In the genomic region with DNA sequence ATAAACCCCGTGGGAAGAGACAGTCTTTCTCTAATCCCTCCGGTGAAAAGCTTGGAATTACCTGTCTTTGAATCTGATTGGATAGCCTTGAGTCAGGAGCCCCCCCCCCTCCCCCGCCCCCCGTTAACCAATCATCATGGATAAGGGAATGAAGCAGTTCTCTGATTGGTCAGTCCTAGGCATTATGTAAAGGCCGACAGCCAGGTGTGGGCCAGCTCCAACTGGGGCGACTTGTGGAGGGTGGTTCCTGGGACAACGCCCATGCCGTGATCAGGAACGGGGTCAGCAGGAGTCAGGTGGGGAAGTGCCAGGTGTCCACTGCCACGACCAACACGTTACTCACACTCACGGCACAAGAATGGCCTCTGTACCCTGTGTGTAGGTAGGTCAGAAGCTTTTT, we compare ENCODE assay signal across 27 cellular contexts.
"Had no signal": no experiment of that assay in that cellular context is flagged by ENCODE, and none has a peak within 500 bp of the region (broad histone marks: within the 10 kb centered on the region; RNA-seq: fewer than 3 reads in every experiment).

No MANE protein-coding gene starts in this region.

- H3K36me3 Mint-ChIP-seq: activated naive CD8-positive, alpha-beta T cell treated with anti-CD3 and anti-CD28 coated beads, Interleukin-2, amount 10 ng/mL, durations not matched to agents 7 days and 5 days; mesothelial cell of epicardium; natural killer cell had no signal

- H3K4me1 ChIP-seq: breast epithelium, heart left ventricle, left ventricle myocardium inferior, prostate gland, tibial artery had no signal

- H3K27ac Mint-ChIP-seq: activated B cell treated with CpG ODN at 0.5 μM for 24 hours; activated CD4-positive, alpha-beta T cell treated with anti-CD3 and anti-CD28 coated beads for 36 hours; activated naive CD8-positive, alpha-beta T cell treated with anti-CD3 and anti-CD28 coated beads, Interleukin-2, amount 10 ng/mL, durations not matched to agents 7 days and 5 days; activated T-cell treated with anti-CD3 and anti-CD28 coated beads, Interleukin-2, amount 50 U/mL, for 24 hours; activated T-helper 2 cell treated with anti-CD3 and anti-CD28 coated beads, Interferon-gamma antibody, Interleukin-2, Interleukin-4, amounts not matched to agents 10 μg/mL and 5 μg/mL and 100 μg/mL, durations not matched to agents 14 hours and 24 hours and 36 hours; effector memory CD8-positive, alpha-beta T cell; mesothelial cell of epicardium; natural killer cell; stimulated activated naive CD8-positive, alpha-beta T cell treated with anti-CD3 and anti-CD28 coated beads, Interleukin-15, Interleukin-2, amounts not matched to agents 100 ng/mL and 50 ng/mL, for 24 hours; T-helper 1 cell treated with Interleukin-12 subunit alpha and Interleukin-12 subunit beta and Interleukin-4 antibody, amounts not matched to agents 30 μg/mL and 1 μg/mL, for 36 hours had no signal

- ATAC-seq: activated CD4-positive, alpha-beta T cell treated with anti-CD3 and anti-CD28 coated beads for 36 hours; effector memory CD8-positive, alpha-beta T cell; heart left ventricle; natural killer cell had no signal

- H3K9me3 Mint-ChIP-seq: activated naive CD8-positive, alpha-beta T cell treated with anti-CD3 and anti-CD28 coated beads, Interleukin-2, amount 10 ng/mL, durations not matched to agents 7 days and 5 days; activated T-cell treated with anti-CD3 and anti-CD28 coated beads, Interleukin-2, amount 50 U/mL, for 24 hours; activated T-helper 2 cell treated with anti-CD3 and anti-CD28 coated beads, Interferon-gamma antibody, Interleukin-2, Interleukin-4, amounts not matched to agents 10 μg/mL and 5 μg/mL and 100 μg/mL, durations not matched to agents 14 hours and 24 hours and 36 hours; central memory CD8-positive, alpha-beta T cell; effector memory CD8-positive, alpha-beta T cell; mesothelial cell of epicardium; natural killer cell; stimulated activated naive CD8-positive, alpha-beta T cell treated with anti-CD3 and anti-CD28 coated beads, Interleukin-15, Interleukin-2, amounts not matched to agents 100 ng/mL and 50 ng/mL, for 24 hours; T-helper 1 cell treated with Interleukin-12 subunit alpha and Interleukin-12 subunit beta and Interleukin-4 antibody, amounts not matched to agents 30 μg/mL and 1 μg/mL, for 36 hours had no signal

- H3K4me3 Mint-ChIP-seq: activated B cell treated with CpG ODN at 0.5 μM for 24 hours; activated CD4-positive, alpha-beta T cell treated with anti-CD3 and anti-CD28 coated beads for 36 hours; activated naive CD8-positive, alpha-beta T cell treated with anti-CD3 and anti-CD28 coated beads, Interleukin-2, amount 10 ng/mL, durations not matched to agents 7 days and 5 days; activated T-cell treated with anti-CD3 and anti-CD28 coated beads, Interleukin-2, amount 50 U/mL, for 24 hours; central memory CD8-positive, alpha-beta T cell; effector memory CD8-positive, alpha-beta T cell; mesothelial cell of epicardium; natural killer cell; stimulated activated naive CD8-positive, alpha-beta T cell treated with anti-CD3 and anti-CD28 coated beads, Interleukin-15, Interleukin-2, amounts not matched to agents 100 ng/mL and 50 ng/mL, for 24 hours; T-helper 1 cell treated with Interleukin-12 subunit alpha and Interleukin-12 subunit beta and Interleukin-4 antibody, amounts not matched to agents 30 μg/mL and 1 μg/mL, for 36 hours had no signal

- H3K27ac ChIP-seq: breast epithelium, dorsolateral prefrontal cortex, heart left ventricle, left ventricle myocardium inferior, prostate gland, tibial artery had no signal

- DNase-seq: activated B cell treated with CpG ODN at 0.5 μM for 24 hours; activated CD4-positive, alpha-beta T cell treated with anti-CD3 and anti-CD28 coated beads for 36 hours; activated CD4-positive, alpha-beta T cell treated with anti-CD3 and anti-CD28 coated beads, Interleukin-2, amount 50 U/mL, for 4 hours; activated CD8-positive, alpha-beta memory T cell treated with anti-CD3 and anti-CD28 coated beads for 24 hours; activated CD8-positive, alpha-beta memory T cell treated with anti-CD3 and anti-CD28 coated beads, Interleukin-2, amount 50 U/mL, for 4 hours; activated naive CD4-positive, alpha-beta T cell; activated naive CD8-positive, alpha-beta T cell treated with anti-CD3 and anti-CD28 coated beads, Interleukin-2, amount 10 ng/mL, durations not matched to agents 7 days and 5 days; activated T-cell treated with anti-CD3 and anti-CD28 coated beads, Interleukin-2, amount 50 U/mL, for 24 hours; amniotic stem cell; dorsolateral prefrontal cortex; effector memory CD8-positive, alpha-beta T cell; kidney glomerular epithelial cell; left ventricle myocardium inferior; natural killer cell; stimulated activated CD4-positive, alpha-beta T cell treated with anti-CD3 and anti-CD28 coated beads, Interleukin-12 subunit alpha, Interleukin-12 subunit beta, amount 100 ng/mL, for 4 hours; stimulated activated CD4-positive, alpha-beta T cell treated with anti-CD3 and anti-CD28 coated beads, Interleukin-4, amount 100 ng/mL, for 4 hours; substantia nigra; tibial artery had no signal

- FAIRE-seq: colon had no signal

- H3K36me3 ChIP-seq: breast epithelium, heart left ventricle, left ventricle myocardium inferior, prostate gland, tibial artery had no signal

- H3K9me3 ChIP-seq: breast epithelium, heart left ventricle, left ventricle myocardium inferior, prostate gland, tibial artery had no signal

- H3K4me3 ChIP-seq: breast epithelium, dorsolateral prefrontal cortex, heart left ventricle, left ventricle myocardium inferior, prostate gland, tibial artery had no signal

- H3K27me3 Mint-ChIP-seq: activated CD4-positive, alpha-beta T cell treated with anti-CD3 and anti-CD28 coated beads for 36 hours; activated naive CD8-positive, alpha-beta T cell treated with anti-CD3 and anti-CD28 coated beads, Interleukin-2, amount 10 ng/mL, durations not matched to agents 7 days and 5 days; activated T-cell treated with anti-CD3 and anti-CD28 coated beads, Interleukin-2, amount 50 U/mL, for 24 hours; stimulated activated naive CD8-positive, alpha-beta T cell treated with anti-CD3 and anti-CD28 coated beads, Interleukin-15, Interleukin-2, amounts not matched to agents 100 ng/mL and 50 ng/mL, for 24 hours had no signal

- H3K27me3 ChIP-seq: breast epithelium, heart left ventricle had no signal

- H3K4me1 Mint-ChIP-seq: activated B cell treated with CpG ODN at 0.5 μM for 24 hours; activated CD4-positive, alpha-beta T cell treated with anti-CD3 and anti-CD28 coated beads for 36 hours; activated naive CD8-positive, alpha-beta T cell treated with anti-CD3 and anti-CD28 coated beads, Interleukin-2, amount 10 ng/mL, durations not matched to agents 7 days and 5 days; central memory CD8-positive, alpha-beta T cell; natural killer cell had no signal
